Comparison of ENCODE assay signal across 8 cellular contexts in genomic region chrX:154370300-154370881, GRCh38.
A peak's percentile ranks its signal among the peaks of the same experiment; 100 is the strongest.
DNase-seq lines count a peak whose midpoint lies in the region; ATAC-seq and TF ChIP-seq lines count a peak whose summit lies in the region.

No MANE protein-coding gene starts in this region.

- no peak for TF ChIP-seq CTCF in LNCaP clone FGC (IDR thresholded peaks at IDR 0.05; ENCODE audit: control insufficient read depth, extremely low read depth, insufficient read depth)
- TF ChIP-seq CTCF in coronary artery (IDR thresholded peaks at IDR 0.05): no peak

- H3K36me3 ChIP-seq in muscle layer of colon (ENCODE audit: insufficient read depth, low read length): peaks cover 34% of the 10 kb centered on the region

- peaks cover 0 to 4% of the 10 kb centered on the region in 2 donors for H3K27me3 ChIP-seq in muscle layer of colon (ENCODE audit: control insufficient read depth in 1 of 2, insufficient read depth in 2 of 2, low read length in 2 of 2)

- H3K4me3 ChIP-seq in LNCaP clone FGC (ENCODE audit: low read depth, low read length) (peak overlapping the region; percentile 57), coronary artery (peak overlapping the region; percentile 93), muscle layer of colon (ENCODE audit: low read depth in 1 of 2, low read length in 2 of 2) (peak overlapping the region; percentile 60 to 73)

- DNase-seq in COLO668 (lab: John Stamatoyannopoulos, UW; ENCODE audit: unreplicated experiment) (peak; percentile 60), LNCaP clone FGC (ENCODE audit: low read depth) (no peak), coronary artery (ENCODE audit: low spot score) (no peak), cortex of kidney (lab: John Stamatoyannopoulos, UW) (no peak), NCI-H2196 treated with DMSO at 0.1 percent for 48 hours (lab: John Stamatoyannopoulos, UW; ENCODE audit: unreplicated experiment) (no peak)

- H3K27ac ChIP-seq in coronary artery (peak overlapping the region; percentile 89 to 99), muscle layer of colon (ENCODE audit: low read depth, low read length) (peak overlapping the region; percentile 84)

- ATAC-seq in GM19463 (IDR thresholded peaks at IDR 0.05; ENCODE audit: unreplicated experiment) (no peak), HG02938 (IDR thresholded peaks at IDR 0.05; ENCODE audit: unreplicated experiment) (no peak)

- H3K4me1 ChIP-seq in muscle layer of colon (ENCODE audit: insufficient read depth, low read length): peaks cover 30% of the 10 kb centered on the region

- no peaks in the 10 kb centered on the region for H3K9me3 ChIP-seq in muscle layer of colon (ENCODE audit: low read length)

- peak overlapping the region; percentile 83 for H3K9ac ChIP-seq in muscle layer of colon (ENCODE audit: low read length)
